Comparison of ENCODE assay signal across 11 cellular contexts in genomic region chr7:116683786-116684185, GRCh38. TPM values are rescaled to one million over a fixed set of nuclear protein-coding genes. Genes with fewer than 3 reads are reported as not detected.
A peak's percentile ranks its signal among the peaks of the same experiment; 100 is the strongest.
DNase-seq lines count a peak whose midpoint lies in the region; ATAC-seq and TF ChIP-seq lines count a peak whose summit lies in the region.
"Had no signal": no experiment of that assay in that cellular context is flagged by ENCODE, and none has a peak within 500 bp of the region (broad histone marks: within the 10 kb centered on the region; RNA-seq: fewer than 3 reads in every experiment).

No MANE protein-coding gene starts in this region.

- no peak overlapping the region for H3K56ac ChIP-seq in H9 (ENCODE audit: insufficient read length, low read depth, low read length)

- H3K23ac ChIP-seq in H9 (ENCODE audit: insufficient read length, low read depth, low read length), result no peak overlapping the region

- H4K5ac ChIP-seq in H9 (ENCODE audit: insufficient read length, low read depth, low read length), result no peak overlapping the region

- peaks cover 0 to 3% (median 0%) of the 10 kb centered on the region in 3 experiments; a peak in 3 of 7 replicates for H3K36me3 Mint-ChIP-seq in H9 (ENCODE audit: insufficient read depth in 1 of 3, low read depth in 3 of 3)

- no peaks in the 10 kb centered on the region for H3K9me3 Mint-ChIP-seq in H9
- H3K9me3 Mint-ChIP-seq: T-helper 2 cell treated with Interferon-gamma antibody and Interleukin-4, amounts not matched to agents 5 μg/mL and 100 μg/mL, for 36 hours had no signal

- peak; percentile 63 for DNase-seq in germinal center (ENCODE audit: low spot score)
- DNase-seq in H9, result no peak
- no peak for DNase-seq in ureter (ENCODE audit: low spot score)
- no peak for DNase-seq in NCI-H774 (lab: John Stamatoyannopoulos, UW)
- DNase-seq in psoas muscle, result no peak
- DNase-seq: activated T-cell treated with anti-CD3 and anti-CD28 coated beads for 4 hours, substantia nigra had no signal

- intact Hi-C loops in psoas muscle (cut with DNase I), result no loop called here

- no peaks in the 10 kb centered on the region for H4K20me1 ChIP-seq in H9 (ENCODE audit: control insufficient read depth, insufficient read depth, insufficient read length)

- H3K4me2 ChIP-seq in H9 (ENCODE audit: insufficient read depth, insufficient read length, low read length), result no peak overlapping the region

- H3K4me1 Mint-ChIP-seq in H9, result peaks cover 22 to 24% of the 10 kb centered on the region in 2 experiments

- H3K9ac ChIP-seq in H9 (ENCODE audit: extremely low read depth, insufficient read length, low read length), result no peak overlapping the region

- H2BK120ac ChIP-seq in H9 (ENCODE audit: low read depth, low read length, poor library complexity, severe bottlenecking), result no peak overlapping the region

- H4K91ac ChIP-seq in H9 (ENCODE audit: insufficient read length, low read depth, low read length), result no peak overlapping the region

- H3K27ac ChIP-seq in H9 (ENCODE audit: insufficient read length, low read depth, low read length) (no peak overlapping the region), psoas muscle (no peak overlapping the region)

- no peak overlapping the region for H2BK5ac ChIP-seq in H9 (ENCODE audit: insufficient read length, low read length)

- H3K27me3 ChIP-seq in H9 (ENCODE audit: insufficient read depth, low read length) (no peaks in the 10 kb centered on the region), psoas muscle (ENCODE audit: insufficient read depth in 3 of 3, low read length in 2 of 3) (no peaks in the 10 kb centered on the region)

- H2BK12ac ChIP-seq in H9 (ENCODE audit: insufficient read length, low read depth, low read length), result no peak overlapping the region

- H3K27ac Mint-ChIP-seq in H9, result no peak overlapping the region
- H3K27ac Mint-ChIP-seq: T-helper 2 cell treated with Interferon-gamma antibody and Interleukin-4, amounts not matched to agents 5 μg/mL and 100 μg/mL, for 36 hours had no signal

- TF ChIP-seq CTCF in H9 (conservative IDR thresholded peaks at IDR 0.05) (no peak), psoas muscle (IDR thresholded peaks at IDR 0.05) (no peak)

- ATAC-seq in GM19035 (IDR thresholded peaks at IDR 0.05; ENCODE audit: unreplicated experiment), result peak; percentile 100
- peak; percentile 99 for ATAC-seq in HG02588 (IDR thresholded peaks at IDR 0.05; ENCODE audit: unreplicated experiment)
- ATAC-seq in HG03442 (IDR thresholded peaks at IDR 0.05; ENCODE audit: unreplicated experiment), result peak; percentile 100
- no peak for ATAC-seq in psoas muscle

- no peaks in the 10 kb centered on the region for H3K36me3 ChIP-seq in psoas muscle (ENCODE audit: insufficient read depth in 1 of 2, low read depth in 1 of 2)

- no peaks in the 10 kb centered on the region for H3K23me2 ChIP-seq in H9 (ENCODE audit: insufficient read length, low read depth, low read length, poor library complexity, severe bottlenecking)

- H3K4me1 ChIP-seq in H9 (ENCODE audit: insufficient read depth, low read length) (peaks cover 3% of the 10 kb centered on the region; the same call in 1 of the 2 replicates), psoas muscle (peaks cover 14% of the 10 kb centered on the region)

- no peak overlapping the region for H3K4me3 Mint-ChIP-seq in H9
- H3K4me3 Mint-ChIP-seq: T-helper 2 cell treated with Interferon-gamma antibody and Interleukin-4, amounts not matched to agents 5 μg/mL and 100 μg/mL, for 36 hours had no signal

- H3K14ac ChIP-seq in H9 (ENCODE audit: insufficient read depth, low read length), result no peak overlapping the region

- H3K4me3 ChIP-seq in psoas muscle, result no peak overlapping the region

- no peak overlapping the region for H3K18ac ChIP-seq in H9 (ENCODE audit: insufficient read length, low read depth, low read length)

- no peak overlapping the region for H3T11ph ChIP-seq in H9 (ENCODE audit: low read length)

- H3K4ac ChIP-seq in H9 (ENCODE audit: low read depth, low read length), result no peak overlapping the region

- H2AK5ac ChIP-seq in H9 (ENCODE audit: insufficient read length, low read length), result no peak overlapping the region

- H4K8ac ChIP-seq in H9 (replicated peaks; ENCODE audit: insufficient read length, low read depth, low read length), result no peak overlapping the region

- no peaks in the 10 kb centered on the region; the same call in 1 of the 2 replicates for H3K27me3 Mint-ChIP-seq in H9 (ENCODE audit: low read depth)

- peaks cover 2% of the 10 kb centered on the region; the same call in 1 of the 2 replicates for H3K79me2 ChIP-seq in H9 (ENCODE audit: insufficient read depth, low read length)

- H2BK15ac ChIP-seq in H9 (ENCODE audit: low read depth, low read length), result no peak overlapping the region

- H3K9me3 ChIP-seq in H9 (ENCODE audit: control insufficient read depth, low read depth, low read length) (no peaks in the 10 kb centered on the region), psoas muscle (no peaks in the 10 kb centered on the region)

- H2AFZ ChIP-seq in H9 (ENCODE audit: low read length), result no peak overlapping the region

- H3K79me1 ChIP-seq in H9 (ENCODE audit: insufficient read depth, low read depth, low read length, poor library complexity, severe bottlenecking), result no peaks in the 10 kb centered on the region

- no CpG with 5 or more reads among the region's 4 CpGs for WGBS in H9 (ENCODE audit: extremely low coverage, insufficient read length, low lambda C conversion rate)
- 92 to 95% (median 95%) methylated on average over 4 of the region's 4 CpGs for WGBS in psoas muscle, 3 donors

- no peak overlapping the region for H2BK20ac ChIP-seq in H9 (ENCODE audit: low read depth, low read length, poor library complexity, severe bottlenecking)

RNA-seq across cellular contexts. Expression of gene MET, which starts 11.8 kb away (rescaled TPM):
- total RNA-seq in H9 (2021) (5.0 and 5.5 TPM in 2 replicates), ureter (54.1 TPM), psoas muscle (10 to 100 TPM; 17.8 to 84.1 (median 29.3) TPM)
- polyA plus RNA-seq in psoas muscle, result 10 to 100 TPM in 2 of 3 donors, 1 to 10 TPM in 1; 5.9 to 50.3 (median 11.0) TPM

Comparison
In these comparisons a context has a peak if more than half of its experiments do, and no peak if none do; other contexts are left out.
1. ATAC-seq: peak in GM19035 (single experiment), HG02588 (single experiment) and HG03442 (single experiment); none in psoas muscle (0 of 4).